8 cellular contexts compared by ENCODE assay signal in genomic region chr2:127526142-127526939, GRCh38. TPM values are rescaled to one million over a fixed set of nuclear protein-coding genes. Genes with fewer than 3 reads are reported as not detected.
DNase-seq lines count a peak whose midpoint lies in the region; ATAC-seq and TF ChIP-seq lines count a peak whose summit lies in the region.

IWS1 (minus strand) TSS chr2:127526489; CDS start chr2:127526208, 281 bp downstream.

- H2BK120ac ChIP-seq in IMR-90 (ENCODE audit: low read depth, low read length), result peak within 1 kb of the TSS; percentile 90

- peak within 1 kb of the TSS; percentile 73 for H3K4me3 ChIP-seq in IMR-90 (ENCODE audit: insufficient read depth, low read depth, low read length)

- TF ChIP-seq RAD21 in IMR-90 (IDR thresholded peaks at IDR 0.05; ENCODE audit: low read length), result 0 out of 2 replicates have a peak, but pooled peaks have one; percentile 3

- H3K27ac ChIP-seq in IMR-90 (ENCODE audit: insufficient read depth, low read length), result peak within 1 kb of the TSS; percentile 92

- CTCF ChIA-PET in IMR-90 (lab: Yijun Ruan, JAX), result no interaction called here

- peak within 1 kb of the TSS; percentile 77; the same call in 1 of the 2 replicates for H2BK20ac ChIP-seq in IMR-90 (ENCODE audit: low read depth, low read length)

- H2AFZ ChIP-seq in IMR-90 (replicated peaks; ENCODE audit: low read length, poor library complexity), result peak within 1 kb of the TSS; percentile 94

- H3K9me3 ChIP-seq in IMR-90 (ENCODE audit: control insufficient read depth, insufficient read depth, low read length), result no peaks in the 10 kb centered on the region

- ATAC-seq in GM21528 (IDR thresholded peaks at IDR 0.05; ENCODE audit: low FRiP score, unreplicated experiment), result peak; percentile 92
- peak; percentile 96 for ATAC-seq in IMR-90 (ENCODE audit: low read depth)

- peak within 1 kb of the TSS; percentile 89 for H3K4ac ChIP-seq in IMR-90 (ENCODE audit: low read depth, low read length)

- no peaks in the 10 kb centered on the region for H3K27me3 ChIP-seq in IMR-90 (ENCODE audit: control insufficient read depth, insufficient read depth, low read length)

- dilution Hi-C loops in IMR-90 (cut with HindIII; ENCODE audit: low sequenced_read_pairs, unreplicated experiment), result no loop called here

- H3K23ac ChIP-seq in IMR-90 (ENCODE audit: low read depth, low read length), result peak within 1 kb of the TSS; percentile 92

- H3K9ac ChIP-seq in IMR-90 (ENCODE audit: low read depth, low read length), result peak within 1 kb of the TSS; percentile 86

- in situ Hi-C loops in IMR-90 (cut with MboI; ENCODE audit: low sequenced_read_pairs), result no loop called here

- H4K20me1 ChIP-seq in IMR-90 (ENCODE audit: insufficient read depth, low read length), result peaks cover 5% of the 10 kb centered on the region; the same call in 1 of the 2 replicates

- H4K5ac ChIP-seq in IMR-90 (ENCODE audit: low read depth, low read length), result peak within 1 kb of the TSS; percentile 83

- POLR2A ChIA-PET in IMR-90 (lab: Charles Lee; ENCODE audit: unreplicated experiment), result interaction anchor here (0.6 to 1.0 kb wide), 6 partner anchors 8 to 416 kb away, joined by 3 to 9 read pairs (median 3); no protein-coding TSS in a partner anchor

- intact Hi-C loops in IMR-90 (cut with micrococcal nuclease), result loop anchor here (2.0 to 10.0 kb wide), 2 partner anchors 122 to 178 kb away; partner anchors contain the start of gene SFT2D3

- H2BK5ac ChIP-seq in IMR-90 (ENCODE audit: low read depth, low read length, poor library complexity, severe bottlenecking), result peak within 1 kb of the TSS; percentile 89

- H3K9me1 ChIP-seq in IMR-90 (ENCODE audit: insufficient read depth, low read length), result peaks cover 9% of the 10 kb centered on the region; the same call in 1 of the 2 replicates

- peak within 1 kb of the TSS; percentile 84 for H2BK15ac ChIP-seq in IMR-90 (ENCODE audit: low read depth, low read length)

- H3K79me1 ChIP-seq in IMR-90 (ENCODE audit: low read depth in 1 of 2, low read length in 2 of 2), result peaks cover 8 to 28% of the 10 kb centered on the region in 2 experiments; a peak in 3 of 4 replicates

- H3K4me2 ChIP-seq in IMR-90 (ENCODE audit: low read depth, low read length), result peak within 1 kb of the TSS; percentile 93

- no TSS peak for BruUV-seq in IMR-90 (replicated peaks; lab: Mats Ljungman, UMichigan)

- 0 out of 2 replicates have a peak, but pooled peaks have one; percentile 27 for TF ChIP-seq CTCF in IMR-90 (conservative IDR thresholded peaks at IDR 0.05; ENCODE audit: low read depth, low read length)

- H4K91ac ChIP-seq in IMR-90 (ENCODE audit: insufficient read depth, low read depth, low read length), result peak within 1 kb of the TSS; percentile 91

- WGBS in IMR-90 (ENCODE audit: extremely low coverage in 2 of 2, insufficient read length in 1 of 2), 2 experiments, result 0% methylated on average over 20 of the region's 66 CpGs; no CpG with 5 or more reads in 1 of the 2 experiments

- peak; percentile 95 for DNase-seq in DMS 273 treated with DMSO at 0.1 percent for 48 hours (lab: John Stamatoyannopoulos, UW)
- DNase-seq in IMR-90, result peak; percentile 97
- peak; percentile 97 for DNase-seq in OCI-M1 (lab: John Stamatoyannopoulos, UW)
- peak; percentile 86 for DNase-seq in activated T-cell treated with anti-CD3 and anti-CD28 coated beads for 24 hours (ENCODE audit: low read depth)
- peak; percentile 93 for DNase-seq in epidermal melanocyte (ENCODE audit: insufficient read length, low spot score)
- peak; percentile 93 for DNase-seq in middle frontal gyrus (ENCODE audit: extremely low spot score, low spot score)
- peak; percentile 80 to 91 for DNase-seq in stimulated activated CD8-positive, alpha-beta memory T cell treated with anti-CD3 and anti-CD28 coated beads, Interleukin-2, amount 100 ng/mL, for 48 hours (ENCODE audit: low read depth in 2 of 2)

- peak within 1 kb of the TSS; percentile 51 for H2AK5ac ChIP-seq in IMR-90 (ENCODE audit: low read depth, low read length)

- H3K18ac ChIP-seq in IMR-90 (ENCODE audit: low read depth, low read length), result peak within 1 kb of the TSS; percentile 65

- no peaks in the 10 kb centered on the region for H3K4me1 ChIP-seq in IMR-90 (ENCODE audit: control insufficient read depth, insufficient read depth, low read length)

- peak; percentile 79 for TF ChIP-seq POLR2A in IMR-90 (IDR thresholded peaks at IDR 0.05; ENCODE audit: low read depth, low read length)

- H3K36me3 ChIP-seq in IMR-90 (ENCODE audit: control insufficient read depth, insufficient read depth, low read length), result peaks cover 7% of the 10 kb centered on the region

- peak within 1 kb of the TSS; percentile 97 for H3K14ac ChIP-seq in IMR-90 (replicated peaks; ENCODE audit: low read depth, low read length)

- peak within 1 kb of the TSS; percentile 96 to 99 for H4K8ac ChIP-seq in IMR-90 (ENCODE audit: low read depth in 2 of 2, low read length in 2 of 2)

- H2AK9ac ChIP-seq in IMR-90 (replicated peaks; ENCODE audit: low read depth, low read length, poor library complexity), result peak within 1 kb of the TSS; percentile 96

- H3K56ac ChIP-seq in IMR-90 (ENCODE audit: extremely low read depth, insufficient read depth, low read length), result peak within 1 kb of the TSS; percentile 95

TF ChIP-seq in IMR-90, 13 proteins besides CTCF, POLR2A, EP300 and RAD21:
- TF ChIP-seq SMC3 (IDR thresholded peaks at IDR 0.05; ENCODE audit: low read depth, low read length), result 0 out of 2 replicates have a peak, but pooled peaks have one; percentile 16
- TF ChIP-seq RFX5 (IDR thresholded peaks at IDR 0.05; ENCODE audit: low read depth, low read length), result 0 out of 2 replicates have a peak, but pooled peaks have one; percentile 40
- TF ChIP-seq CEBPB (IDR thresholded peaks at IDR 0.05; ENCODE audit: low read depth, low read length), result no peak
- no peak for TF ChIP-seq BHLHE40 (IDR thresholded peaks at IDR 0.05; ENCODE audit: low read depth, low read length)
- TF ChIP-seq RCOR1 (IDR thresholded peaks at IDR 0.05; ENCODE audit: insufficient replicate concordance, low read length), result peak; percentile 9
- TF ChIP-seq FOS (IDR thresholded peaks at IDR 0.05; ENCODE audit: low read depth, low read length), result no peak; the same call in 1 of the 2 replicates
- TF ChIP-seq ELK1 (IDR thresholded peaks at IDR 0.05; ENCODE audit: borderline replicate concordance, low read depth, low read length), result no peak
- TF ChIP-seq CHD1 (IDR thresholded peaks at IDR 0.05; ENCODE audit: low read depth, low read length), result peak; percentile 39; the same call in 1 of the 2 replicates
- TF ChIP-seq USF2 (IDR thresholded peaks at IDR 0.05; ENCODE audit: low read depth, low read length), result no peak
- peak; percentile 10; the same call in 1 of the 2 replicates for TF ChIP-seq MAZ (IDR thresholded peaks at IDR 0.05; ENCODE audit: borderline replicate concordance, low read depth, low read length)
- peak; percentile 52; the same call in 1 of the 2 replicates for TF ChIP-seq MXI1 (IDR thresholded peaks at IDR 0.05; ENCODE audit: borderline replicate concordance, low read depth, low read length)
- TF ChIP-seq MAFK (IDR thresholded peaks at IDR 0.05; ENCODE audit: low read depth, low read length), result no peak
TF ChIP-seq in IMR-90: peak in this region for 6.

RNA-seq across cellular contexts. Expression of gene IWS1, which starts in this region (rescaled TPM):
- 50.0 and 52.5 TPM in 2 replicates for total RNA-seq in IMR-90 (2012; rRNA removed)
- polyA plus RNA-seq in IMR-90 (2012; rRNA removed), result 31.0 and 31.5 TPM in 2 replicates
- 10.2 and 17.5 TPM in 2 replicates for polyA plus RNA-seq in IMR-90 (2012; cell fraction: cytosol; rRNA removed)
- polyA plus RNA-seq in IMR-90 (2012; cell fraction: nucleus; rRNA removed; ENCODE audit: low replicate concordance), result 7.8 and 24.1 TPM in 2 replicates

Comparison
In these comparisons a context has a peak if more than half of its experiments do, and no peak if none do; other contexts are left out.
1. Peak in every context shown above with its lines: DNase-seq, ATAC-seq, H3K4me3 ChIP-seq and H3K27ac ChIP-seq.